Comparison of ENCODE assay signal across 1 cellular context in genomic region chr11:64304316-64305072, GRCh38.
TF ChIP-seq lines count a peak whose summit lies in the region.

No MANE protein-coding gene starts in this region.

TF ChIP-seq in HepG2, 621 proteins besides CTCF, POLR2A, EP300 and RAD21 (continued from another document and continues in another):
- TF ChIP-seq, protein P1, sequence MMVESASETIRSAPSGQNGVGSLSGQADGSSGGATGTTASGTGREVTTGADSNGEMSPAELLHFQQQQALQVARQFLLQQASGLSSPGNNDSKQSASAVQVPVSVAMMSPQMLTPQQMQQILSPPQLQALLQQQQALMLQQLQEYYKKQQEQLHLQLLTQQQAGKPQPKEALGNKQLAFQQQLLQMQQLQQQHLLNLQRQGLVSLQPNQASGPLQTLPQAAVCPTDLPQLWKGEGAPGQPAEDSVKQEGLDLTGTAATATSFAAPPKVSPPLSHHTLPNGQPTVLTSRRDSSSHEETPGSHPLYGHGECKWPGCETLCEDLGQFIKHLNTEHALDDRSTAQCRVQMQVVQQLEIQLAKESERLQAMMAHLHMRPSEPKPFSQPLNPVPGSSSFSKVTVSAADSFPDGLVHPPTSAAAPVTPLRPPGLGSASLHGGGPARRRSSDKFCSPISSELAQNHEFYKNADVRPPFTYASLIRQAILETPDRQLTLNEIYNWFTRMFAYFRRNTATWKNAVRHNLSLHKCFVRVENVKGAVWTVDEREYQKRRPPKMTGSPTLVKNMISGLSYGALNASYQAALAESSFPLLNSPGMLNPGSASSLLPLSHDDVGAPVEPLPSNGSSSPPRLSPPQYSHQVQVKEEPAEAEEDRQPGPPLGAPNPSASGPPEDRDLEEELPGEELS (CRISPR knock-in tag; IDR thresholded peaks at IDR 0.05) = no peak
- TF ChIP-seq ARNT (IDR thresholded peaks at IDR 0.05) (no peak), ARID3A (IDR thresholded peaks at IDR 0.05; ENCODE audit: low read depth, low read length) (no peak), ATAD3A (CRISPR knock-in tag; IDR thresholded peaks at IDR 0.05) (no peak), CERS6 (CRISPR knock-in tag; IDR thresholded peaks at IDR 0.05) (0 out of 2 replicates have a peak, but pooled peaks have one; percentile 35), NFKB2 (CRISPR knock-in tag; IDR thresholded peaks at IDR 0.05; ENCODE audit: borderline replicate concordance) (0 out of 2 replicates have a peak, but pooled peaks have one; percentile 69), NR3C1 (CRISPR knock-in tag; IDR thresholded peaks at IDR 0.05) (no peak), ZNF234 (CRISPR knock-in tag; conservative IDR thresholded peaks at IDR 0.05) (no peak), ZNF660 (CRISPR knock-in tag; IDR thresholded peaks at IDR 0.05; ENCODE audit: borderline replicate concordance, low read depth) (no peak), RORA (CRISPR knock-in tag; IDR thresholded peaks at IDR 0.05) (no peak), ZNF512 (CRISPR knock-in tag; IDR thresholded peaks at IDR 0.05) (no peak), MAFK (conservative IDR thresholded peaks at IDR 0.05 in 1 of 2, IDR thresholded peaks at IDR 0.05 in 1 of 2; ENCODE audit: low read length in 2 of 2) (no peak), ZNF572 (CRISPR knock-in tag; IDR thresholded peaks at IDR 0.05) (no peak), AGO2 (optimal IDR thresholded peaks at IDR 0.05; ENCODE audit: low read depth, low read length) (peak; percentile 92), ZBTB21 (CRISPR knock-in tag; IDR thresholded peaks at IDR 0.05) (no peak), ZNF777 (CRISPR knock-in tag; IDR thresholded peaks at IDR 0.05) (peak; percentile 72), ZBTB1 (CRISPR knock-in tag; IDR thresholded peaks at IDR 0.05; ENCODE audit: borderline replicate concordance) (no peak), PREB (CRISPR knock-in tag; IDR thresholded peaks at IDR 0.05) (0 out of 2 replicates have a peak, but pooled peaks have one; percentile 59), HMG20A (CRISPR knock-in tag; IDR thresholded peaks at IDR 0.05; ENCODE audit: borderline replicate concordance) (no peak), GLI4 (CRISPR knock-in tag; IDR thresholded peaks at IDR 0.05; ENCODE audit: borderline replicate concordance) (no peak), SSRP1 (CRISPR knock-in tag; IDR thresholded peaks at IDR 0.05) (no peak), HNF1A (IDR thresholded peaks at IDR 0.05; ENCODE audit: low read depth) (no peak), HNF1A (CRISPR knock-in tag; IDR thresholded peaks at IDR 0.05; ENCODE audit: borderline replicate concordance) (no peak), ZNF274 (CRISPR knock-in tag; IDR thresholded peaks at IDR 0.05) (no peak), IRF9 (CRISPR knock-in tag; IDR thresholded peaks at IDR 0.05; ENCODE audit: borderline replicate concordance) (no peak), ZNF766 (CRISPR knock-in tag; IDR thresholded peaks at IDR 0.05; ENCODE audit: borderline replicate concordance) (peak; percentile 74; the same call in 1 of the 2 replicates), BATF2 (CRISPR knock-in tag; IDR thresholded peaks at IDR 0.05) (no peak), ARNTL (CRISPR knock-in tag; IDR thresholded peaks at IDR 0.05) (0 out of 2 replicates have a peak, but pooled peaks have one; percentile 61), FLYWCH1 (CRISPR knock-in tag; IDR thresholded peaks at IDR 0.05) (no peak), ATF7 (IDR thresholded peaks at IDR 0.05) (no peak), ATF7 (CRISPR knock-in tag; IDR thresholded peaks at IDR 0.05) (no peak), HNF1B (CRISPR knock-in tag; IDR thresholded peaks at IDR 0.05) (peak; percentile 59; the same call in 1 of the 2 replicates)
- TF ChIP-seq, protein P2, sequence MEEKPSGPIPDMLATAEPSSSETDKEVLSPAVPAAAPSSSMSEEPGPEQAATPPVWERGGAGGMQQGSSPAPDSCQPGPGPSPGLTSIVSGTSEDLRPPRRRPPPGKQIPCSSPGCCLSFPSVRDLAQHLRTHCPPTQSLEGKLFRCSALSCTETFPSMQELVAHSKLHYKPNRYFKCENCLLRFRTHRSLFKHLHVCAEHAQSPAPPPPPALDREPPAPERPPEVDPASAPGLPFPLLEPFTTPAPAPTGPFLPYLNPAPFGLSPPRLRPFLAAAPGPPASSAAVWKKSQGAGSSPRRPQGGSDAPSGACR (CRISPR knock-in tag; IDR thresholded peaks at IDR 0.05) = no peak
- TF ChIP-seq, protein P3, sequence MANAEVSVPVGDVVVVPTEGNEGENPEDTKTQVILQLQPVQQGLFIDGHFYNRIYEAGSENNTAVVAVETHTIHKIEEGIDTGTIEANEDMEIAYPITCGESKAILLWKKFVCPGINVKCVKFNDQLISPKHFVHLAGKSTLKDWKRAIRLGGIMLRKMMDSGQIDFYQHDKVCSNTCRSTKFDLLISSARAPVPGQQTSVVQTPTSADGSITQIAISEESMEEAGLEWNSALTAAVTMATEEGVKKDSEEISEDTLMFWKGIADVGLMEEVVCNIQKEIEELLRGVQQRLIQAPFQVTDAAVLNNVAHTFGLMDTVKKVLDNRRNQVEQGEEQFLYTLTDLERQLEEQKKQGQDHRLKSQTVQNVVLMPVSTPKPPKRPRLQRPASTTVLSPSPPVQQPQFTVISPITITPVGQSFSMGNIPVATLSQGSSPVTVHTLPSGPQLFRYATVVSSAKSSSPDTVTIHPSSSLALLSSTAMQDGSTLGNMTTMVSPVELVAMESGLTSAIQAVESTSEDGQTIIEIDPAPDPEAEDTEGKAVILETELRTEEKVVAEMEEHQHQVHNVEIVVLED (CRISPR knock-in tag; IDR thresholded peaks at IDR 0.05; ENCODE audit: borderline replicate concordance) = no peak
- TF ChIP-seq, protein P4, sequence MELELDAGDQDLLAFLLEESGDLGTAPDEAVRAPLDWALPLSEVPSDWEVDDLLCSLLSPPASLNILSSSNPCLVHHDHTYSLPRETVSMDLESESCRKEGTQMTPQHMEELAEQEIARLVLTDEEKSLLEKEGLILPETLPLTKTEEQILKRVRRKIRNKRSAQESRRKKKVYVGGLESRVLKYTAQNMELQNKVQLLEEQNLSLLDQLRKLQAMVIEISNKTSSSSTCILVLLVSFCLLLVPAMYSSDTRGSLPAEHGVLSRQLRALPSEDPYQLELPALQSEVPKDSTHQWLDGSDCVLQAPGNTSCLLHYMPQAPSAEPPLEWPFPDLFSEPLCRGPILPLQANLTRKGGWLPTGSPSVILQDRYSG (CRISPR knock-in tag; IDR thresholded peaks at IDR 0.05) = 0 out of 2 replicates have a peak, but pooled peaks have one; percentile 39
- TF ChIP-seq, protein P5, sequence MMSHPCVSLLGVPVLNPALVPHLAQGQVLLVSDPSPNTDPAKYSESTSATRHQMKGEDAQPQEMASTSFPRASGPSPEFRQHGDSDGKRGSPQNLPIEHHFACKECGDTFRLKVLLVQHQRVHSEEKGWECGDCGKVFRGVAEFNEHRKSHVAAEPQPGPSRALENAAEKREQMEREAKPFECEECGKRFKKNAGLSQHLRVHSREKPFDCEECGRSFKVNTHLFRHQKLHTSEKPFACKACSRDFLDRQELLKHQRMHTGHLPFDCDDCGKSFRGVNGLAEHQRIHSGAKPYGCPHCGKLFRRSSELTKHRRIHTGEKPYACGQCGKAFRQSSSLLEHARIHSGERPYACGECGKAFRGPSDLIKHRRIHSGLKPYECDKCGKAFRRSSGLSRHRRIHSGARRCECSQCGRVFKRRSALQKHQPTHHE (CRISPR knock-in tag; IDR thresholded peaks at IDR 0.05; ENCODE audit: borderline replicate concordance) = peak; percentile 69; the same call in 1 of the 2 replicates
